In the genomic region with DNA sequence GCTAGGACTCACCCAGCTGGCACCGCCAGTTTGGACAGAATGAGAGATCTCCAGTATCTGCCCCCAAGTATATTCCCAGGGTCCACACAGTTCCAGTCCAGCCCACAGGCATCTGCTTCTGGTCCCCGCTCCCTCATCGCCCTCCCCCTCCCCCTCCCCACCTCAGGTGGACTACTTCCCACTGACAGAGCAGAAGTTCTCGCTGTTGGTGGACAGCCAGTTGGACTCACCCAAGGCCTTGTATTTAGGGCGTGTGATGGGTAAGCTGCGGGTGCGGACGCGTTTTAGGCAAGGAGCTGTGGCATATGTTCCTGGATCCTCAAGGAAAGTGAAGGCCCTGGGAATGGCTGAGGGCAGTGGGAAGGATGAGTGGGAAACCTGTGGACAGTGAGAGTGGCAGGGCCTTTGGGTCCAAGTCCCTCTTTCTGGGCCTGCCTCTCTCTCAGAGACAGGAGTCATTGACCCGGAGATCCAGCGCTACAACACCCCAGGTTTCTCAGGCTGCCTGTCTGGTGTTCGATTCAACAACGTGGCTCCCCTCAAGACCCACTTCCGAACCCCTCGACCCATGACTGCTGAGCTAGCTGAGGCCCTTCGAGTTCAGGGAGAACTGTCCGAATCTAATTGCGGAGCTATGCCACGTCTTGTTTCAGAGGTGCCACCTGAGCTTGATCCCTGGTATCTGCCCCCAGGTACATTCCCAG, we compare ENCODE assay signal across 25 cellular contexts. TPM values are rescaled to one million over a fixed set of nuclear protein-coding genes. Genes with fewer than 3 reads are reported as not detected.
DNase-seq lines count a peak whose midpoint lies in the region; ATAC-seq and TF ChIP-seq lines count a peak whose summit lies in the region.
"Had no signal": no experiment of that assay in that cellular context is flagged by ENCODE, and none has a peak within 500 bp of the region (broad histone marks: within the 10 kb centered on the region; RNA-seq: fewer than 3 reads in every experiment).

No MANE protein-coding gene starts in this region.

- no peak overlapping the region for H2BK120ac ChIP-seq in mesendoderm (ENCODE audit: low read depth, low read length)

- H2BK5ac ChIP-seq in mesendoderm (ENCODE audit: low read length), result no peak overlapping the region

- DNase-seq in cardiac septum (ENCODE audit: low spot score) (peak; percentile 51), Right ventricle myocardium superior (no peak), GM13976 (ENCODE audit: low spot score) (peak; percentile 13), germinal center (ENCODE audit: low spot score) (peak; percentile 1), GM19240 (ENCODE audit: insufficient read length, low spot score) (no peak), mesendoderm (no peak), dedifferentiated amniotic fluid mesenchymal stem cell (ENCODE audit: extremely low spot score) (no peak)
- DNase-seq: Caco-2; CD8-positive, alpha-beta T cell; DMS 273 treated with DMSO at 0.1 percent for 48 hours; DMS79; EL; GDM1; Karpas-422; NCI-H1092; NCI-H1417 treated with DMSO at 0.1 percent for 48 hours; NCI-H1694 treated with DMSO at 0.1 percent for 48 hours; NCI-H2081; NCI-H2227 treated with DMSO at 0.1 percent for 48 hours; NCI-H69; SJCRH30 had no signal

- no peak overlapping the region for H3K4me3 ChIP-seq in mesendoderm (ENCODE audit: low read length)
- H3K4me3 ChIP-seq: GM12878, SJCRH30 had no signal

- no peak overlapping the region for H4K8ac ChIP-seq in mesendoderm (ENCODE audit: low read depth, low read length)

- TF ChIP-seq CTCF in GM13976 (IDR thresholded peaks at IDR 0.05; ENCODE audit: borderline replicate concordance, control extremely low read depth, extremely low read depth, insufficient read depth, missing control alignments), result no peak

- no peak overlapping the region for H2BK15ac ChIP-seq in mesendoderm (replicated peaks; ENCODE audit: low read depth)

- H2AK5ac ChIP-seq in mesendoderm (ENCODE audit: low read length), result no peak overlapping the region

- no peak overlapping the region for H3K56ac ChIP-seq in mesendoderm (ENCODE audit: low read length)

- no peaks in the 10 kb centered on the region for H3K36me3 ChIP-seq in mesendoderm (ENCODE audit: control insufficient read depth, insufficient read depth, low read length)
- H3K36me3 ChIP-seq: SJCRH30 had no signal

- H3K18ac ChIP-seq in mesendoderm (ENCODE audit: low read length), result no peak overlapping the region

- no peak overlapping the region for H3K23ac ChIP-seq in mesendoderm (ENCODE audit: low read length)

- no peak for ATAC-seq in Right ventricle myocardium superior (ENCODE audit: poor library complexity)
- ATAC-seq: CD8-positive, alpha-beta T cell; GM12878; HepG2; Panc1 had no signal

- H3K27me3 ChIP-seq in mesendoderm (ENCODE audit: insufficient read depth, low read length, poor library complexity), result no peaks in the 10 kb centered on the region
- H3K27me3 ChIP-seq: SJCRH30 had no signal

- no peak overlapping the region for H3K9ac ChIP-seq in mesendoderm (ENCODE audit: low read length)

- in situ Hi-C loops in GM13976 (cut with MboI; ENCODE audit: low sequenced_read_pairs, unreplicated experiment), result no loop called here

- H3K79me2 ChIP-seq in mesendoderm (ENCODE audit: control insufficient read depth, insufficient read depth, low read length), result no peaks in the 10 kb centered on the region

- no peak overlapping the region for H4K5ac ChIP-seq in mesendoderm (ENCODE audit: low read length)

- no peaks in the 10 kb centered on the region for H3K4me1 ChIP-seq in mesendoderm (ENCODE audit: control insufficient read depth, low read depth, low read length)
- H3K4me1 ChIP-seq: Caco-2 had no signal

- no CpG with 5 or more reads among the region's 19 CpGs for WGBS in mesendoderm (ENCODE audit: extremely low coverage, insufficient coverage, low lambda C conversion rate)

- H3K4ac ChIP-seq in mesendoderm (ENCODE audit: low read depth, low read length), result no peak overlapping the region

- H3K4me2 ChIP-seq in mesendoderm (ENCODE audit: low read length), result no peak overlapping the region

- intact Hi-C loops in cardiac septum (cut with DNase I), result no loop called here
- intact Hi-C loops in Right ventricle myocardium superior (cut with DNase I), result no loop called here

- H3K79me1 ChIP-seq in mesendoderm (ENCODE audit: low read length), result no peaks in the 10 kb centered on the region

- H3K27ac ChIP-seq in mesendoderm (ENCODE audit: low read depth, low read length), result no peak overlapping the region
- H3K27ac ChIP-seq: C4-2B, SJCRH30 had no signal

RNA-seq across cellular contexts. Expression of a gene that starts 14.9 kb away (rescaled TPM):
- total RNA-seq in cardiac septum (7.0 TPM), Right ventricle myocardium superior (4.2 TPM)
- 0.32 TPM for polyA plus RNA-seq in mesendoderm (2013, experiment 1 of 2)
- 0.27 TPM for polyA plus RNA-seq in mesendoderm (2013, experiment 2 of 2)

RNA-seq across cellular contexts. Expression of a gene that starts 15.6 kb away (rescaled TPM):
- total RNA-seq in cardiac septum (1.2 TPM), Right ventricle myocardium superior (1.0 TPM)
- 0.08 TPM for polyA plus RNA-seq in mesendoderm (2013, experiment 1 of 2)
- 0.21 TPM for polyA plus RNA-seq in mesendoderm (2013, experiment 2 of 2)

RNA-seq across cellular contexts. Expression of a gene that starts 20.5 kb away (rescaled TPM):
- 20.2 TPM for total RNA-seq in cardiac septum
- total RNA-seq in Right ventricle myocardium superior, result 27.5 TPM
- polyA plus RNA-seq in mesendoderm (2013, experiment 1 of 2), result 5.1 TPM
- 5.7 TPM for polyA plus RNA-seq in mesendoderm (2013, experiment 2 of 2)

RNA-seq across cellular contexts. Expression of a gene that starts 38.2 kb away (rescaled TPM):
- total RNA-seq in cardiac septum (21.9 TPM), Right ventricle myocardium superior (12.4 TPM)
- 6.8 TPM for polyA plus RNA-seq in mesendoderm (2013, experiment 1 of 2)
- polyA plus RNA-seq in mesendoderm (2013, experiment 2 of 2), result 7.1 TPM

RNA-seq across cellular contexts. Expression of a gene that starts 47.6 kb away (rescaled TPM):
- total RNA-seq in cardiac septum, result 45.4 TPM
- total RNA-seq in Right ventricle myocardium superior, result 47.2 TPM
- 6.3 TPM for polyA plus RNA-seq in mesendoderm (2013, experiment 1 of 2)
- 6.4 TPM for polyA plus RNA-seq in mesendoderm (2013, experiment 2 of 2)

Comparison
In these comparisons a context has a peak if more than half of its experiments do, and no peak if none do; other contexts are left out.
1. DNase-seq: peak in cardiac septum (single experiment), GM13976 (single experiment) and germinal center (single experiment); none in Right ventricle myocardium superior (single experiment), GM19240 (single experiment), mesendoderm (single experiment) and dedifferentiated amniotic fluid mesenchymal stem cell (single experiment).